11 cellular contexts compared by ENCODE assay signal in genomic region chr1:35448344-35448801, GRCh38.
DNase-seq lines count a peak whose midpoint lies in the region; ATAC-seq and TF ChIP-seq lines count a peak whose summit lies in the region.
"Had no signal": no experiment of that assay in that cellular context is flagged by ENCODE, and none has a peak within 500 bp of the region (broad histone marks: within the 10 kb centered on the region; RNA-seq: fewer than 3 reads in every experiment).

No MANE protein-coding gene starts in this region.

- no peak for TF ChIP-seq CTCF in fibroblast of the aortic adventitia (IDR thresholded peaks at IDR 0.05; ENCODE audit: insufficient read depth, low read length)

- ATAC-seq in SK-N-SH treated with all-trans-retinoic acid at 6 μM for 48 hours (no peak), sciatic nerve (peak; percentile 88), GM19351 (IDR thresholded peaks at IDR 0.05; ENCODE audit: unreplicated experiment) (no peak), GM19395 (IDR thresholded peaks at IDR 0.05; ENCODE audit: unreplicated experiment) (no peak)
- ATAC-seq: effector memory CD8-positive, alpha-beta T cell had no signal

- no peak overlapping the region for H3K4me3 ChIP-seq in fibroblast of the aortic adventitia (ENCODE audit: low read depth, low read length)

- DNase-seq in H4 (ENCODE audit: low spot score): peak; percentile 75
- DNase-seq in fibroblast of the aortic adventitia (ENCODE audit: low read depth): peak; percentile 98
- no peak for DNase-seq in sciatic nerve (ENCODE audit: low spot score)
- DNase-seq in stimulated activated CD4-positive, alpha-beta T cell treated with anti-CD3 and anti-CD28 coated beads, Interleukin-4, amount 100 ng/mL, for 4 hours: no peak
- DNase-seq in mesenteric fat pad (ENCODE audit: low spot score): no peak
- DNase-seq: activated CD4-positive, alpha-beta T cell treated with anti-CD3 and anti-CD28 coated beads, Interleukin-2, amount 10 ng/mL, durations not matched to agents 24 days and 14 days; effector memory CD8-positive, alpha-beta T cell; NCI-H1436 had no signal

- intact Hi-C loops in sciatic nerve (cut with DNase I): no loop called here

TF ChIP-seq in SK-N-SH treated with all-trans-retinoic acid at 6 μM for 48 hours, 23 proteins besides CTCF, POLR2A, EP300 and RAD21:
- TF ChIP-seq ZFP3 (CRISPR knock-in tag; IDR thresholded peaks at IDR 0.05) (0 out of 2 replicates have a peak, but pooled peaks have one; percentile 36), ZFP30 (CRISPR knock-in tag; IDR thresholded peaks at IDR 0.05) (no peak), TCF4 (CRISPR knock-in tag; IDR thresholded peaks at IDR 0.05; ENCODE audit: borderline replicate concordance) (no peak), ISL1 (CRISPR knock-in tag; IDR thresholded peaks at IDR 0.05) (peak; percentile 65)

Comparison
In these comparisons a context has a peak if more than half of its experiments do, and no peak if none do; other contexts are left out.
1. DNase-seq: peak in H4 (single experiment) and fibroblast of the aortic adventitia (single experiment); none in sciatic nerve (single experiment), stimulated activated CD4-positive, alpha-beta T cell treated with anti-CD3 and anti-CD28 coated beads, Interleukin-4, amount 100 ng/mL, for 4 hours (0 of 2) and mesenteric fat pad (single experiment).